In genomic region chr1:38246955-38247952, GRCh38 we compare ENCODE assay signal across 14 cellular contexts.
DNase-seq lines count a peak whose midpoint lies in the region; ATAC-seq and TF ChIP-seq lines count a peak whose summit lies in the region.
"Had no signal": no experiment of that assay in that cellular context is flagged by ENCODE, and none has a peak within 500 bp of the region (broad histone marks: within the 10 kb centered on the region; RNA-seq: fewer than 3 reads in every experiment).

No MANE protein-coding gene starts in this region.

- H3K27me3 ChIP-seq in fibroblast of lung (ENCODE audit: control insufficient read depth, insufficient read depth, low read length) (no peaks in the 10 kb centered on the region), osteoblast (ENCODE audit: insufficient read depth, low read length) (peaks cover 14% of the 10 kb centered on the region)

- no peaks in the 10 kb centered on the region for H3K9me3 ChIP-seq in fibroblast of lung (ENCODE audit: control insufficient read depth, insufficient read depth, low read depth, low read length)
- H3K9me3 ChIP-seq in osteoblast (ENCODE audit: low read depth, low read length): no peaks in the 10 kb centered on the region
- H3K9me3 ChIP-seq: suprapubic skin had no signal

- no peak overlapping the region for H3K4me3 Mint-ChIP-seq in osteocyte (ENCODE audit: unreplicated experiment)
- H3K4me3 Mint-ChIP-seq: CD4-positive, CD25-positive, alpha-beta regulatory T cell had no signal

- H3K27ac ChIP-seq in fibroblast of lung (ENCODE audit: insufficient read depth, low read length): no peak overlapping the region
- H3K27ac ChIP-seq in osteoblast (ENCODE audit: low read depth, low read length): no peak overlapping the region
- H3K27ac ChIP-seq: suprapubic skin had no signal

- H3K9me3 Mint-ChIP-seq in osteocyte (ENCODE audit: unreplicated experiment): no peaks in the 10 kb centered on the region

- no peak overlapping the region for H3K27ac Mint-ChIP-seq in osteocyte (ENCODE audit: unreplicated experiment)

- H3K4me3 ChIP-seq in fibroblast of lung (replicated peaks in 1 of 4; ENCODE audit: control extremely low read depth in 1 of 4, insufficient read depth in 1 of 4, low read depth in 3 of 4, low read length in 4 of 4) (no peak overlapping the region), osteoblast (ENCODE audit: insufficient read depth, low read length) (no peak overlapping the region)
- H3K4me3 ChIP-seq: suprapubic skin had no signal

- TF ChIP-seq CTCF in fibroblast of lung (conservative IDR thresholded peaks at IDR 0.05 in 1 of 2, IDR thresholded peaks at IDR 0.05 in 1 of 2; ENCODE audit: low read depth in 1 of 2, low read length in 2 of 2) (no peak), osteoblast (IDR thresholded peaks at IDR 0.05; ENCODE audit: extremely low read depth, low read depth, low read length) (no peak), osteocyte (IDR thresholded peaks at IDR 0.05) (no peak)

- H3K36me3 ChIP-seq in fibroblast of lung (ENCODE audit: control insufficient read depth, insufficient read depth, low read length): no peaks in the 10 kb centered on the region
- H3K36me3 ChIP-seq in osteoblast (ENCODE audit: insufficient read depth, low read length): no peaks in the 10 kb centered on the region
- H3K36me3 ChIP-seq: suprapubic skin had no signal

- no peaks in the 10 kb centered on the region for H3K36me3 Mint-ChIP-seq in osteocyte (ENCODE audit: unreplicated experiment)
- H3K36me3 Mint-ChIP-seq: CD4-positive, CD25-positive, alpha-beta regulatory T cell had no signal

- no peak for ATAC-seq in GM21526 (IDR thresholded peaks at IDR 0.05; ENCODE audit: low FRiP score, unreplicated experiment)

- H2AFZ ChIP-seq in fibroblast of lung (ENCODE audit: low read length) (no peak overlapping the region), osteoblast (ENCODE audit: low read length) (peak overlapping the region; percentile 29)

- H3K4me2 ChIP-seq in fibroblast of lung (ENCODE audit: extremely low read depth, insufficient read depth, low read length) (no peak overlapping the region), osteoblast (ENCODE audit: insufficient read depth, low read length) (peak overlapping the region; percentile 45)

- H3K79me2 ChIP-seq in fibroblast of lung (ENCODE audit: control insufficient read depth, insufficient read depth, low read length): no peaks in the 10 kb centered on the region
- H3K79me2 ChIP-seq in osteoblast (ENCODE audit: insufficient read depth, low read length): no peaks in the 10 kb centered on the region

- H3K4me1 Mint-ChIP-seq in osteocyte (ENCODE audit: unreplicated experiment): peaks cover 6% of the 10 kb centered on the region
- H3K4me1 Mint-ChIP-seq: CD4-positive, CD25-positive, alpha-beta regulatory T cell had no signal

- DNase-seq in ELR (ENCODE audit: low read depth) (peak; percentile 44), NCI-H526 treated with DMSO at 0.1 percent for 48 hours (lab: John Stamatoyannopoulos, UW) (peak; percentile 29), fibroblast of lung (ENCODE audit: low read depth in 2 of 2) (peak; percentile 40 to 56), osteoblast (ENCODE audit: insufficient read length, low spot score, missing footprints) (peak; percentile 89), osteocyte (ENCODE audit: extremely low spot score, unreplicated experiment) (no peak), RPMI8226 (no peak)
- no peak for DNase-seq in stimulated activated naive CD4-positive, alpha-beta T cell treated with Interleukin-2 at 50 U/mL for 16 hours (lab: John Stamatoyannopoulos, UW)
- DNase-seq: activated CD8-positive, alpha-beta memory T cell treated with anti-CD3 and anti-CD28 coated beads, Interleukin-2, amount 50 U/mL, for 4 hours; amygdala; CD4-positive, CD25-positive, alpha-beta regulatory T cell; NCI-H1930; stimulated activated CD4-positive, alpha-beta T cell treated with anti-CD3 and anti-CD28 coated beads, Interleukin-4, amount 100 ng/mL, for 24 hours had no signal

- no peaks in the 10 kb centered on the region for H3K4me1 ChIP-seq in fibroblast of lung (ENCODE audit: control insufficient read depth, extremely low read depth, insufficient read depth, low read length)
- H3K4me1 ChIP-seq in osteoblast (ENCODE audit: insufficient read depth, low read length): peaks cover 10% of the 10 kb centered on the region
- H3K4me1 ChIP-seq: suprapubic skin had no signal

- H3K27me3 Mint-ChIP-seq in osteocyte (ENCODE audit: unreplicated experiment): peaks cover 17% of the 10 kb centered on the region
- H3K27me3 Mint-ChIP-seq: CD4-positive, CD25-positive, alpha-beta regulatory T cell had no signal

- no peak overlapping the region for H3K9ac ChIP-seq in fibroblast of lung (ENCODE audit: insufficient read depth, low read length)

- H4K20me1 ChIP-seq in fibroblast of lung (ENCODE audit: control insufficient read depth, extremely low read depth, insufficient read depth, low read length) (no peaks in the 10 kb centered on the region), osteoblast (ENCODE audit: insufficient read depth, low read length) (no peaks in the 10 kb centered on the region)

Comparison
In these comparisons a context has a peak if more than half of its experiments do, and no peak if none do; other contexts are left out.
1. DNase-seq: peak in ELR (single experiment), NCI-H526 treated with DMSO at 0.1 percent for 48 hours (single experiment), fibroblast of lung (2 of 2) and osteoblast (single experiment); none in osteocyte (single experiment), stimulated activated naive CD4-positive, alpha-beta T cell treated with Interleukin-2 at 50 U/mL for 16 hours (single experiment) and RPMI8226 (single experiment).